ENCODE assay signal across 2 cellular contexts in the genomic region with DNA sequence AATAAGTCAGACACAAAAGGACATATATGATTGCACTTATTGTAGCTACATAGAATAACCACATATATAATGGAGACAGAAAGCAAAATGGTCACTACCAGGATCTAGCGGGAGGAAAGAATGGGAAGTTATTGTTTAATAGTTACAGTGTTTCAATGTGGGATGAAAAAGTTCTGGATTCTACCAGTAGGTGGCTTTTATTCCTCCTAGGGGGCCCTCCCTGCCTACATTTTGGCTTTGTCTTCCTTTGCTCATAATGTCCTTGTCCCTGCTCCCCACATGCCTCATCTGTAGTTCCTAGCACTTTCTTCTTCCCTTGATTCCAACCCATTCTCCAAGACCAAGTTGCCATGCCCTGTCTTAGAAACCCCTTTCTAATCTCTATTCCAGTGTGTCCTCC.
TF ChIP-seq lines count a peak whose summit lies in the region.

No MANE protein-coding gene starts in this region.

TF ChIP-seq in SK-N-SH, 30 proteins besides CTCF, POLR2A, EP300 and RAD21 (continued from another document):
- TF ChIP-seq, protein P1, sequence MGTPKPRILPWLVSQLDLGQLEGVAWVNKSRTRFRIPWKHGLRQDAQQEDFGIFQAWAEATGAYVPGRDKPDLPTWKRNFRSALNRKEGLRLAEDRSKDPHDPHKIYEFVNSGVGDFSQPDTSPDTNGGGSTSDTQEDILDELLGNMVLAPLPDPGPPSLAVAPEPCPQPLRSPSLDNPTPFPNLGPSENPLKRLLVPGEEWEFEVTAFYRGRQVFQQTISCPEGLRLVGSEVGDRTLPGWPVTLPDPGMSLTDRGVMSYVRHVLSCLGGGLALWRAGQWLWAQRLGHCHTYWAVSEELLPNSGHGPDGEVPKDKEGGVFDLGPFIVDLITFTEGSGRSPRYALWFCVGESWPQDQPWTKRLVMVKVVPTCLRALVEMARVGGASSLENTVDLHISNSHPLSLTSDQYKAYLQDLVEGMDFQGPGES (IDR thresholded peaks at IDR 0.05; ENCODE audit: low read depth, low read length), result no peak
- no peak for TF ChIP-seq MEF2A (IDR thresholded peaks at IDR 0.05; ENCODE audit: borderline replicate concordance, low read depth)
- no peak for TF ChIP-seq MAX (IDR thresholded peaks at IDR 0.05; ENCODE audit: low read depth)
- no peak for TF ChIP-seq NRF1 (IDR thresholded peaks at IDR 0.05; ENCODE audit: low read depth, low read length)
- no peak for TF ChIP-seq RXRA (IDR thresholded peaks at IDR 0.05; ENCODE audit: borderline replicate concordance, low read depth)
- no peak for TF ChIP-seq ZBTB33 (IDR thresholded peaks at IDR 0.05; ENCODE audit: borderline replicate concordance, low read depth)
TF ChIP-seq in SK-N-SH: peak in this region for 0.

TF ChIP-seq in SK-N-SH treated with all-trans-retinoic acid at 6 μM for 48 hours, 23 proteins besides CTCF, POLR2A, EP300 and RAD21 (continued from another document):
- TF ChIP-seq TSHZ2 (CRISPR knock-in tag; IDR thresholded peaks at IDR 0.05), result no peak
- no peak for TF ChIP-seq CSRNP3 (CRISPR knock-in tag; IDR thresholded peaks at IDR 0.05)
